ENCODE assay signal across 8 cellular contexts in genomic region chr3:183697610-183698317, GRCh38. TPM values are rescaled to one million over a fixed set of nuclear protein-coding genes. Genes with fewer than 3 reads are reported as not detected.
DNase-seq lines count a peak whose midpoint lies in the region; ATAC-seq and FAIRE-seq lines count a peak whose summit lies in the region.

YEATS2 (plus strand) TSS chr3:183697797; CDS start chr3:183715163, 17,366 bp downstream.

- peaks cover 4% of the 10 kb centered on the region; the same call in 1 of the 2 replicates for H3K4me1 ChIP-seq in SJCRH30
- H3K4me1 ChIP-seq in neuronal stem cell (ENCODE audit: control insufficient read depth in 2 of 2, insufficient read depth in 1 of 2, low read depth in 1 of 2, low read length in 2 of 2) = peaks cover 4 to 5% of the 10 kb centered on the region in 2 donors
- peaks cover 0 to 25% (median 18%) of the 10 kb centered on the region in 5 donors for H3K4me1 ChIP-seq in subcutaneous abdominal adipose tissue (ENCODE audit: control insufficient read depth in 5 of 5, insufficient read depth in 5 of 5, low read length in 5 of 5)

- H3K9ac ChIP-seq in neuronal stem cell (ENCODE audit: low read depth, low read length, poor library complexity) (peak within 1 kb of the TSS; percentile 91), subcutaneous abdominal adipose tissue (ENCODE audit: low read length in 5 of 5) (peak within 1 kb of the TSS; percentile 63 to 95 (median 84))

- no CpG with 5 or more reads among the region's 89 CpGs for WGBS in neuronal stem cell (ENCODE audit: extremely low coverage in 2 of 2, insufficient read length in 2 of 2, insufficient replicate concordance in 1 of 2), 2 donors

- in situ Hi-C loops in KBM-7 (cut with MboI; ENCODE audit: low pct_unique_long_range_greater_than_20kb, low sequenced_read_pairs) = no loop called here

- peak within 1 kb of the TSS; percentile 95 for H3K23ac ChIP-seq in neuronal stem cell (ENCODE audit: low read depth, low read length, poor library complexity)

- peak within 1 kb of the TSS; percentile 97 for H2BK5ac ChIP-seq in neuronal stem cell (ENCODE audit: low read length)

- H3K27ac ChIP-seq in SJCRH30 (peak within 1 kb of the TSS; percentile 83), neuronal stem cell (replicated peaks; ENCODE audit: low read length) (peak within 1 kb of the TSS; percentile 79), subcutaneous abdominal adipose tissue (ENCODE audit: low read depth, low read length) (peak within 1 kb of the TSS; percentile 79)

- H3K79me1 ChIP-seq in neuronal stem cell (ENCODE audit: low read depth, low read length) = peaks cover 5% of the 10 kb centered on the region

- H2AK5ac ChIP-seq in neuronal stem cell (ENCODE audit: low read depth, low read length) = peak within 1 kb of the TSS; percentile 98

- H3K9me3 ChIP-seq in SJCRH30 (replicated peaks) (no peaks in the 10 kb centered on the region), neuronal stem cell (replicated peaks in 1 of 2; ENCODE audit: control insufficient read depth in 2 of 2, insufficient read depth in 1 of 2, low read depth in 1 of 2, low read length in 2 of 2) (peaks cover 0 to 5% of the 10 kb centered on the region in 2 donors), subcutaneous abdominal adipose tissue (ENCODE audit: control insufficient read depth in 5 of 5, low read length in 5 of 5) (no peaks in the 10 kb centered on the region)

- H3K36me3 ChIP-seq in SJCRH30 (peaks cover 13% of the 10 kb centered on the region), neuronal stem cell (replicated peaks in 1 of 2; ENCODE audit: control insufficient read depth in 2 of 2, insufficient read depth in 2 of 2, low read length in 2 of 2) (peaks cover 4 to 18% of the 10 kb centered on the region in 2 donors), subcutaneous abdominal adipose tissue (ENCODE audit: control insufficient read depth in 5 of 5, insufficient read depth in 5 of 5, low read length in 5 of 5) (no peaks in the 10 kb centered on the region)

- H3K4me3 ChIP-seq in SJCRH30 = peak within 1 kb of the TSS; percentile 99
- peak within 1 kb of the TSS; percentile 93 to 95 for H3K4me3 ChIP-seq in neuronal stem cell (ENCODE audit: low read length in 2 of 2)
- peak within 1 kb of the TSS; percentile 76 to 94 (median 91) for H3K4me3 ChIP-seq in subcutaneous abdominal adipose tissue (ENCODE audit: low read depth in 1 of 5, low read length in 5 of 5)

- DNase-seq in Daoy (ENCODE audit: low read depth) = peak; percentile 79
- peak; percentile 69 for DNase-seq in KBM-7
- peak; percentile 71 to 77 for DNase-seq in SJCRH30
- DNase-seq in activated gamma-delta T cell treated with anti-CD3 and anti-CD28 coated beads, Interleukin-2, amount 50 U/mL, for 16 hours (ENCODE audit: low read depth) = peak; percentile 62
- DNase-seq in frontal cortex (ENCODE audit: low spot score in 2 of 2) = peak; percentile 92 to 94
- DNase-seq in neuronal stem cell (ENCODE audit: low spot score) = peak; percentile 79

- H3K4me2 ChIP-seq in neuronal stem cell (ENCODE audit: insufficient read depth, low read length, poor library complexity, severe bottlenecking) = peak within 1 kb of the TSS; percentile 41

- H3K18ac ChIP-seq in neuronal stem cell (ENCODE audit: low read length) = peak within 1 kb of the TSS; percentile 99

- peak within 1 kb of the TSS; percentile 63 for H3K14ac ChIP-seq in neuronal stem cell (ENCODE audit: low read length)

- ATAC-seq in GM21717 (IDR thresholded peaks at IDR 0.05; ENCODE audit: unreplicated experiment) = peak; percentile 68

- no peak within 1 kb of the TSS for H4K8ac ChIP-seq in neuronal stem cell (ENCODE audit: low read depth, low read length)

- no peaks in the 10 kb centered on the region for H3K27me3 ChIP-seq in SJCRH30
- H3K27me3 ChIP-seq in neuronal stem cell (ENCODE audit: control insufficient read depth in 3 of 3, insufficient read depth in 3 of 3, low read depth in 1 of 3, low read length in 3 of 3) = peaks cover 0 to 3% (median 0%) of the 10 kb centered on the region in 3 experiments
- no peaks in the 10 kb centered on the region for H3K27me3 ChIP-seq in subcutaneous abdominal adipose tissue (ENCODE audit: control insufficient read depth in 5 of 5, insufficient read depth in 4 of 5, low read length in 5 of 5)

- H2BK15ac ChIP-seq in neuronal stem cell (ENCODE audit: low read length) = peak within 1 kb of the TSS; percentile 90

- peak within 1 kb of the TSS; percentile 59 for H4K91ac ChIP-seq in neuronal stem cell (ENCODE audit: low read depth, low read length, poor library complexity)

- peak within 1 kb of the TSS; percentile 88 for H2BK120ac ChIP-seq in neuronal stem cell (ENCODE audit: low read depth, low read length)

- FAIRE-seq in frontal cortex (lab: Jason Lieb, UNC) = no peak

- peak within 1 kb of the TSS; percentile 56 for H3K4ac ChIP-seq in neuronal stem cell (ENCODE audit: low read length)

- no peak within 1 kb of the TSS for H2BK12ac ChIP-seq in neuronal stem cell (ENCODE audit: low read length)

- peak within 1 kb of the TSS; percentile 95 for H2AFZ ChIP-seq in neuronal stem cell (ENCODE audit: low read length)

RNA-seq across cellular contexts. Expression of gene YEATS2, which starts in this region (rescaled TPM):
- total RNA-seq in Daoy (2014; rRNA removed; shearing (Covaris generic)) = 21.6 and 21.8 TPM in 2 replicates
- total RNA-seq in SJCRH30 (2014; rRNA removed; shearing (Covaris generic)) = 38.1 and 38.3 TPM in 2 replicates
- total RNA-seq in frontal cortex = 56.7 TPM
- 32.5 TPM for polyA plus RNA-seq in neuronal stem cell (2013, experiment 1 of 2)
- 32.1 TPM for polyA plus RNA-seq in neuronal stem cell (2013, experiment 2 of 2)

Comparison
In these comparisons a context has a peak if more than half of its experiments do, and no peak if none do; other contexts are left out.
1. Peak in every context shown above with its lines: DNase-seq, ATAC-seq, H3K4me3 ChIP-seq and H3K27ac ChIP-seq.